Comparison of ENCODE assay signal across 19 cellular contexts in genomic region chr11:3955299-3955665, GRCh38.
DNase-seq lines count a peak whose midpoint lies in the region; ATAC-seq lines count a peak whose summit lies in the region.
"Had no signal": no experiment of that assay in that cellular context is flagged by ENCODE, and none has a peak within 500 bp of the region (broad histone marks: within the 10 kb centered on the region; RNA-seq: fewer than 3 reads in every experiment).

No MANE protein-coding gene starts in this region.

- peaks cover 10% of the 10 kb centered on the region for H3K9me3 Mint-ChIP-seq in activated naive CD4-positive, alpha-beta T cell treated with anti-CD3 and anti-CD28 coated beads, Interleukin-2, amount 50 U/mL, for 24 hours
- no peaks in the 10 kb centered on the region for H3K9me3 Mint-ChIP-seq in central memory CD8-positive, alpha-beta T cell
- H3K9me3 Mint-ChIP-seq in stimulated activated effector memory CD8-positive, alpha-beta T cell treated with anti-CD3 and anti-CD28 coated beads, Interleukin-12 subunit alpha, Interleukin-12 subunit beta, amount 100 ng/mL, for 72 hours: peaks cover 3% of the 10 kb centered on the region
- H3K9me3 Mint-ChIP-seq: stimulated activated memory B cell treated with anti-CD40 and anti-IgM and Interleukin-4, amounts not matched to agents 10 μg/mL and 1 μg/mL and 100 μg/mL, for 72 hours had no signal

- peak overlapping the region; percentile 71 for H3K4me3 Mint-ChIP-seq in activated naive CD4-positive, alpha-beta T cell treated with anti-CD3 and anti-CD28 coated beads, Interleukin-2, amount 50 U/mL, for 24 hours
- H3K4me3 Mint-ChIP-seq in T-helper 17 cell: peak overlapping the region; percentile 0
- peak overlapping the region; percentile 19 for H3K4me3 Mint-ChIP-seq in central memory CD8-positive, alpha-beta T cell
- peak overlapping the region; percentile 63 for H3K4me3 Mint-ChIP-seq in stimulated activated effector memory CD8-positive, alpha-beta T cell treated with anti-CD3 and anti-CD28 coated beads, Interleukin-12 subunit alpha, Interleukin-12 subunit beta, amount 100 ng/mL, for 72 hours
- H3K4me3 Mint-ChIP-seq: stimulated activated memory B cell treated with anti-CD40 and anti-IgM and Interleukin-4, amounts not matched to agents 10 μg/mL and 1 μg/mL and 100 μg/mL, for 72 hours had no signal

- ATAC-seq in T-helper 17 cell (no peak), HG02870 (IDR thresholded peaks at IDR 0.05; ENCODE audit: unreplicated experiment) (no peak)
- ATAC-seq in central memory CD8-positive, alpha-beta T cell (replicated peaks; ENCODE audit: extremely low read depth, poor library complexity, severe bottlenecking): no peak
- peak; percentile 75 for ATAC-seq in stimulated activated effector memory CD8-positive, alpha-beta T cell treated with anti-CD3 and anti-CD28 coated beads, Interleukin-12 subunit alpha, Interleukin-12 subunit beta, amount 100 ng/mL, for 72 hours
- ATAC-seq: HCT116; HepG2; right lobe of liver; stimulated activated memory B cell treated with anti-CD40 and anti-IgM and Interleukin-4, amounts not matched to agents 10 μg/mL and 1 μg/mL and 100 μg/mL, for 72 hours had no signal

- H3K9me3 ChIP-seq in T-helper 17 cell (ENCODE audit: control insufficient read depth, low read length, poor library complexity, severe bottlenecking): no peaks in the 10 kb centered on the region
- H3K9me3 ChIP-seq: left lung, MG63, right lobe of liver, SJCRH30, tibial artery had no signal

- H3K27ac ChIP-seq in caudate nucleus (ENCODE audit: low read depth, low read length): no peak overlapping the region
- H3K27ac ChIP-seq: left lung, right lobe of liver, SJCRH30, tibial artery had no signal

- H3K27me3 Mint-ChIP-seq in activated naive CD4-positive, alpha-beta T cell treated with anti-CD3 and anti-CD28 coated beads, Interleukin-2, amount 50 U/mL, for 24 hours: no peaks in the 10 kb centered on the region
- no peaks in the 10 kb centered on the region for H3K27me3 Mint-ChIP-seq in T-helper 17 cell
- no peaks in the 10 kb centered on the region for H3K27me3 Mint-ChIP-seq in central memory CD8-positive, alpha-beta T cell
- H3K27me3 Mint-ChIP-seq: stimulated activated memory B cell treated with anti-CD40 and anti-IgM and Interleukin-4, amounts not matched to agents 10 μg/mL and 1 μg/mL and 100 μg/mL, for 72 hours had no signal

- peaks cover 92% of the 10 kb centered on the region for H3K4me1 Mint-ChIP-seq in activated naive CD4-positive, alpha-beta T cell treated with anti-CD3 and anti-CD28 coated beads, Interleukin-2, amount 50 U/mL, for 24 hours
- H3K4me1 Mint-ChIP-seq in T-helper 17 cell: peaks cover 61% of the 10 kb centered on the region
- peaks cover 77% of the 10 kb centered on the region for H3K4me1 Mint-ChIP-seq in central memory CD8-positive, alpha-beta T cell
- H3K4me1 Mint-ChIP-seq in stimulated activated effector memory CD8-positive, alpha-beta T cell treated with anti-CD3 and anti-CD28 coated beads, Interleukin-12 subunit alpha, Interleukin-12 subunit beta, amount 100 ng/mL, for 72 hours: peaks cover 81% of the 10 kb centered on the region

- peak overlapping the region; percentile 98 for H3K27ac Mint-ChIP-seq in activated naive CD4-positive, alpha-beta T cell treated with anti-CD3 and anti-CD28 coated beads, Interleukin-2, amount 50 U/mL, for 24 hours
- no peak overlapping the region for H3K27ac Mint-ChIP-seq in T-helper 17 cell
- H3K27ac Mint-ChIP-seq in central memory CD8-positive, alpha-beta T cell (ENCODE audit: low read depth): peak overlapping the region; percentile 92
- H3K27ac Mint-ChIP-seq in stimulated activated effector memory CD8-positive, alpha-beta T cell treated with anti-CD3 and anti-CD28 coated beads, Interleukin-12 subunit alpha, Interleukin-12 subunit beta, amount 100 ng/mL, for 72 hours: peak overlapping the region; percentile 95
- H3K27ac Mint-ChIP-seq: stimulated activated memory B cell treated with anti-CD40 and anti-IgM and Interleukin-4, amounts not matched to agents 10 μg/mL and 1 μg/mL and 100 μg/mL, for 72 hours had no signal

- peaks cover 12% of the 10 kb centered on the region for H3K36me3 Mint-ChIP-seq in activated naive CD4-positive, alpha-beta T cell treated with anti-CD3 and anti-CD28 coated beads, Interleukin-2, amount 50 U/mL, for 24 hours
- H3K36me3 Mint-ChIP-seq in T-helper 17 cell (ENCODE audit: low read depth): peaks cover 4% of the 10 kb centered on the region
- H3K36me3 Mint-ChIP-seq in central memory CD8-positive, alpha-beta T cell (ENCODE audit: insufficient read depth): peaks cover 2% of the 10 kb centered on the region
- H3K36me3 Mint-ChIP-seq in stimulated activated effector memory CD8-positive, alpha-beta T cell treated with anti-CD3 and anti-CD28 coated beads, Interleukin-12 subunit alpha, Interleukin-12 subunit beta, amount 100 ng/mL, for 72 hours: peaks cover 5% of the 10 kb centered on the region
- H3K36me3 Mint-ChIP-seq: stimulated activated memory B cell treated with anti-CD40 and anti-IgM and Interleukin-4, amounts not matched to agents 10 μg/mL and 1 μg/mL and 100 μg/mL, for 72 hours had no signal

- DNase-seq in activated naive CD4-positive, alpha-beta T cell treated with anti-CD3 and anti-CD28 coated beads, Interleukin-2, amount 50 U/mL, for 16 hours: no peak
- DNase-seq in T-helper 17 cell (no peak), caudate nucleus (lab: John Stamatoyannopoulos, UW) (no peak)
- DNase-seq in central memory CD8-positive, alpha-beta T cell (ENCODE audit: low spot score in 2 of 2): no peak
- no peak for DNase-seq in stimulated activated effector memory CD8-positive, alpha-beta T cell treated with anti-CD3 and anti-CD28 coated beads, Interleukin-12 subunit alpha, Interleukin-12 subunit beta, amount 100 ng/mL, for 72 hours (ENCODE audit: low spot score in 2 of 2)
- DNase-seq in stimulated activated CD4-positive, alpha-beta T cell treated with anti-CD3 and anti-CD28 coated beads, Interleukin-2, amount 100 ng/mL, for 24 hours: no peak
- DNase-seq: cerebellar nuclear complex, left lung, MG63, NCI-H1694, NCI-H82, right lobe of liver, SJCRH30, tibial artery had no signal

Comparison
In these comparisons a context has a peak if more than half of its experiments do, and no peak if none do; other contexts are left out.
1. H3K4me3 Mint-ChIP-seq: peak in every context shown above with its lines; median percentile 71 in activated naive CD4-positive, alpha-beta T cell treated with anti-CD3 and anti-CD28 coated beads, Interleukin-2, amount 50 U/mL, for 24 hours; 63 in stimulated activated effector memory CD8-positive, alpha-beta T cell treated with anti-CD3 and anti-CD28 coated beads, Interleukin-12 subunit alpha, Interleukin-12 subunit beta, amount 100 ng/mL, for 72 hours; 19 in central memory CD8-positive, alpha-beta T cell; 0 in T-helper 17 cell.